In genomic region chr2:179098080-179098689, GRCh38 we compare ENCODE assay signal across 12 cellular contexts. TPM values are rescaled to one million over a fixed set of nuclear protein-coding genes. Genes with fewer than 3 reads are reported as not detected.
"Had no signal": no experiment of that assay in that cellular context is flagged by ENCODE, and none has a peak within 500 bp of the region (broad histone marks: within the 10 kb centered on the region; RNA-seq: fewer than 3 reads in every experiment).

No MANE protein-coding gene starts in this region.

- DNase-seq: activated CD4-positive, alpha-beta T cell treated with anti-CD3 and anti-CD28 coated beads for 1 hour; activated CD4-positive, alpha-beta T cell treated with anti-CD3 and anti-CD28 coated beads, Interleukin-2, amount 50 U/mL, for 48 hours; activated CD8-positive, alpha-beta memory T cell treated with anti-CD3 and anti-CD28 coated beads, Interleukin-2, amount 10 ng/mL, durations not matched to agents 7 days and 5 days; activated naive CD4-positive, alpha-beta T cell; activated T-cell treated with anti-CD3 and anti-CD28 coated beads, Interleukin-2, amount 50 U/mL, for 24 hours; glutamatergic neuron; pancreas; retina had no signal

- ATAC-seq: activated CD8-positive, alpha-beta memory T cell treated with anti-CD3 and anti-CD28 coated beads, Interleukin-2, amount 10 ng/mL, durations not matched to agents 7 days and 5 days; esophagus mucosa; pancreas had no signal

- H3K4me1 ChIP-seq: ascending aorta, pancreas had no signal

- H3K27me3 ChIP-seq: ascending aorta, pancreas had no signal

- H3K4me3 ChIP-seq: ascending aorta, pancreas, skin epidermis had no signal

- H3K9me3 ChIP-seq: pancreas had no signal

- H3K36me3 ChIP-seq: ascending aorta, pancreas had no signal

- H3K27ac ChIP-seq: ascending aorta, pancreas, skin epidermis had no signal

RNA-seq across cellular contexts. Expression of gene CCDC141, which starts 48.2 kb away (rescaled TPM):
- total RNA-seq: neural crest cell had no signal
